8 cellular contexts compared by ENCODE assay signal in the genomic region with DNA sequence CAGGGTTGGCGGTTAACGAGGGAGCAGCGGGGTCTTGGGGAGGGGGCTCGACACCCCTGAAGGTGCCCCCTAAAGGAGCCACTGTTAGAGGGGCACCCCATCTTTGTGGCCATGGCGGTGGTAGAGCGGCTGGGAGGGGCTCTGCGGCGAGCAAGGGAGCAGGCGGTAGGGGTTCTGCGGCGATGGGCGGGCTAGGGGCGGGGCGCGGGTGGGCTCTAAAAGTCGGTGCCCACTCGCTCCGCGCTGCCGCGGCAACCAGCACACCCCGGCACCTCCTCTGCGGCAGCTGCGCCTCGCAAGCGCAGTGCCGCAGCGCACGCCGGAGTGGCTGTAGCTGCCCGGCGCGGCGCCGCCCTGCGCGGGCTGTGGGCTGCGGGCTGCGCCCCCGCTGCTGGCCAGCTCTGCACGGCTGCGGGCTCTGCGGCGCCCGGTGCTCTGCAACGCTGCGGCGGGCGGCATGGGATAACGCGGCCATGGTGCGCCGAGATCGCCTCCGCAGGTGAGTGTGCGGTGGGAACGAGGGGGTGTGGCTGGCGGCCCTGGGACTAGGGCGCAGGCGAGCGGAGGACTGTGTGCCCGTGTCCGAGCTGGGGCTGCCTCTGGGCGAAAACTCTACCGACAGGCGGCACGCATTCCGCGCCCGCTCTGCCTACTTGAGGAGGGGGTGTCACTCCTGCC. TPM values are rescaled to one million over a fixed set of nuclear protein-coding genes. Genes with fewer than 3 reads are reported as not detected.
A peak's percentile ranks its signal among the peaks of the same experiment; 100 is the strongest.
DNase-seq lines count a peak whose midpoint lies in the region; ATAC-seq, FAIRE-seq and TF ChIP-seq lines count a peak whose summit lies in the region.

Gene MEST, plus strand, starts transcription at position 245 of the 678 bp plus-strand sequence. Its CDS starts 229 bp downstream, at position 474.

- H3K4me3 ChIP-seq in bronchial epithelial cell (ENCODE audit: low read depth, low read length) (peak within 1 kb of the TSS; percentile 27), subcutaneous abdominal adipose tissue (ENCODE audit: low read depth in 1 of 5, low read length in 5 of 5) (peak within 1 kb of the TSS; percentile 64 to 89 (median 73))

- H3K4me3 Mint-ChIP-seq in Calu3 (ENCODE audit: low read depth, unreplicated experiment) = peak within 1 kb of the TSS; percentile 69

- peaks cover 14% of the 10 kb centered on the region for H3K36me3 Mint-ChIP-seq in Calu3 (ENCODE audit: insufficient read depth, unreplicated experiment)

- H3K9me3 Mint-ChIP-seq in Calu3 (ENCODE audit: low read depth, unreplicated experiment) = no peaks in the 10 kb centered on the region

- H3K36me3 ChIP-seq in bronchial epithelial cell (ENCODE audit: control insufficient read depth, insufficient read depth, low read length) = no peaks in the 10 kb centered on the region
- H3K36me3 ChIP-seq in subcutaneous abdominal adipose tissue (ENCODE audit: control insufficient read depth in 5 of 5, insufficient read depth in 5 of 5, low read length in 5 of 5) = peaks cover 0 to 7% (median 4%) of the 10 kb centered on the region in 5 donors

- CTCF ChIA-PET in Calu3 (lab: Charles Lee) = no interaction called here
- CTCF ChIA-PET in GM10248 (lab: Yijun Ruan, JAX) = no interaction called here

- ATAC-seq in left colon (no peak), HG02885 (IDR thresholded peaks at IDR 0.05; ENCODE audit: poor library complexity, unreplicated experiment) (no peak)

- H3K27me3 ChIP-seq in bronchial epithelial cell (ENCODE audit: control insufficient read depth, insufficient read depth, low read length) (no peaks in the 10 kb centered on the region), subcutaneous abdominal adipose tissue (ENCODE audit: control insufficient read depth in 5 of 5, insufficient read depth in 4 of 5, low read length in 5 of 5) (no peaks in the 10 kb centered on the region)

- intact Hi-C loops in Calu3 (cut with micrococcal nuclease; ENCODE audit: unreplicated experiment) = no loop called here
- intact Hi-C loops in left colon (cut with DNase I, micrococcal nuclease) = no loop called here

- H3K4me1 ChIP-seq in subcutaneous abdominal adipose tissue (ENCODE audit: control insufficient read depth in 5 of 5, insufficient read depth in 5 of 5, low read length in 5 of 5) = peaks cover 3 to 54% (median 33%) of the 10 kb centered on the region in 5 donors

- POLR2A ChIA-PET in GM10248 (lab: Yijun Ruan, JAX) = no interaction called here

- H3K27me3 Mint-ChIP-seq in Calu3 (ENCODE audit: unreplicated experiment) = no peaks in the 10 kb centered on the region

- DNase-seq in Calu3 (no peak), NCI-H1105 (lab: John Stamatoyannopoulos, UW) (peak; percentile 58), bronchial epithelial cell (ENCODE audit: low read depth) (no peak), left colon (no peak), GM10248 (ENCODE audit: extremely low spot score) (no peak), SIG-M5 (lab: John Stamatoyannopoulos, UW) (no peak)

- H3K27ac Mint-ChIP-seq in Calu3 (ENCODE audit: unreplicated experiment) = no peak within 1 kb of the TSS

- no peak for FAIRE-seq in bronchial epithelial cell (lab: Jason Lieb, UNC)

- H3K4me1 Mint-ChIP-seq in Calu3 (ENCODE audit: low read depth, unreplicated experiment) = peaks cover 29% of the 10 kb centered on the region

- H3K9ac ChIP-seq in subcutaneous abdominal adipose tissue (ENCODE audit: low read length in 5 of 5) = peak within 1 kb of the TSS; percentile 45 to 87 (median 71)

- H3K9me3 ChIP-seq in subcutaneous abdominal adipose tissue (ENCODE audit: control insufficient read depth in 5 of 5, low read length in 5 of 5) = peaks cover 0 to 5% (median 0%) of the 10 kb centered on the region in 5 donors

- BruUV-seq in Calu3 (replicated peaks; lab: Mats Ljungman, UMichigan) = no TSS peak

- H3K27ac ChIP-seq in subcutaneous abdominal adipose tissue (ENCODE audit: low read depth, low read length) = peak within 1 kb of the TSS; percentile 91

- TF ChIP-seq CTCF in Calu3 (IDR thresholded peaks at IDR 0.05; ENCODE audit: unreplicated experiment) (no peak), bronchial epithelial cell (IDR thresholded peaks at IDR 0.05; ENCODE audit: insufficient read depth, low read length, severe bottlenecking) (no peak), GM10248 (IDR thresholded peaks at IDR 0.05; ENCODE audit: control extremely low read depth, extremely low read depth, low read depth, missing control alignments) (no peak)

RNA-seq across cellular contexts. Expression of gene MEST, which starts in this region (rescaled TPM):
- total RNA-seq in Calu3 (2022) (62.6 and 76.1 TPM in 2 replicates), bronchial epithelial cell (6.4 and 11.8 TPM in 2 replicates), left colon (10 to 100 TPM; 44.3 to 47.7 TPM)
